1 cellular context compared by ENCODE assay signal in genomic region chr6:105209950-105210706, GRCh38.
TF ChIP-seq lines count a peak whose summit lies in the region.

No MANE protein-coding gene starts in this region.

TF ChIP-seq in GM23338, 12 proteins besides CTCF, POLR2A, EP300 and RAD21 (continued from another document):
- TF ChIP-seq ETS1 (IDR thresholded peaks at IDR 0.05) = no peak
- no peak for TF ChIP-seq ZNF114 (CRISPR knock-in tag; IDR thresholded peaks at IDR 0.05)
- no peak for TF ChIP-seq REST (IDR thresholded peaks at IDR 0.05; ENCODE audit: unreplicated experiment)
- no peak for TF ChIP-seq NANOG (IDR thresholded peaks at IDR 0.05; ENCODE audit: borderline replicate concordance)
- TF ChIP-seq JUNB (IDR thresholded peaks at IDR 0.05; ENCODE audit: unreplicated experiment) = no peak
- TF ChIP-seq EZH2 (IDR thresholded peaks at IDR 0.05; ENCODE audit: low read depth, unreplicated experiment) = no peak
- TF ChIP-seq CREB1 (CRISPR knock-in tag; IDR thresholded peaks at IDR 0.05; ENCODE audit: low read depth) = no peak
- no peak for TF ChIP-seq ZNF331 (CRISPR knock-in tag; IDR thresholded peaks at IDR 0.05; ENCODE audit: low read depth)
- no peak for TF ChIP-seq STAT1 (IDR thresholded peaks at IDR 0.05; ENCODE audit: unreplicated experiment)
